In the genomic region with DNA sequence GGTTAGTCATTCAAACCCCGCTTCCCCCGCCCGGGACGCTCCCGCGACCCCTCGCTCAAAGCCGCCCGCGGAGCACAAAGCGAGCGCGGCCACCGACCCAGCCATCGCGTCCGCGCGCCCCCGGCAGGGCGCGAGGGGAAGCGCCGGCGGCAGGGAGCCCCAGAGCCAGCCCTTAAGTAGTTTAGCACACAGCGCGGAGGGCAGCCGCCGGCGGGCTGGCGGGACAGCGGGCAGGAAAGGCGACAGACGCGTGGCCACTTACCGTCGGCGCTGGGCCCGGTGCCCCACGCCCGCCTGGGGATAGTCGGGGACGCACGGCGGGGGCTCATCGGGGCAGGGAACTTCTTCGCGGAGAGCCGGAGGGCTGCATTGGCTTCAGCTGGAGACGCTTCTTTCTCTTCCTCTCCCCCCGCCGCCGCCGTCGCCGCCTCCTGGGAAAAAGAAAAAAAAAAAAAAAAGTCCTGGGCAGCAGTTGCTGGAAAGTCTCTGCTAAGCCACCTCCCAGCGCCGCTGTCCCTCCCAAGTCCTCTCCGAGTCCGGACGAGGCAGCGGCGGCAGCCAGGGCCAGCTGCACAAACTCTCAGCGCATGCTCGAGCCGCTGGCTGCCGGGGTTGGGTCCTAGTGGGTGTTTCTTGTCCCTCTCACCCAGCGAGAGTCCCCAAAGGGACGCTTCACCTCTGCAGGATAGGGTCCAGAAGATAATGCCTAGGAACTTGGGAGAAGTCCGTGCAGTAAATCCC, we compare ENCODE assay signal across 8 cellular contexts.
DNase-seq lines count a peak whose midpoint lies in the region; ATAC-seq and TF ChIP-seq lines count a peak whose summit lies in the region.

A gene with protein sequence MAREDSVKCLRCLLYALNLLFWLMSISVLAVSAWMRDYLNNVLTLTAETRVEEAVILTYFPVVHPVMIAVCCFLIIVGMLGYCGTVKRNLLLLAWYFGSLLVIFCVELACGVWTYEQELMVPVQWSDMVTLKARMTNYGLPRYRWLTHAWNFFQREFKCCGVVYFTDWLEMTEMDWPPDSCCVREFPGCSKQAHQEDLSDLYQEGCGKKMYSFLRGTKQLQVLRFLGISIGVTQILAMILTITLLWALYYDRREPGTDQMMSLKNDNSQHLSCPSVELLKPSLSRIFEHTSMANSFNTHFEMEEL (minus strand): TSS at position 587 of the 741 bp plus-strand sequence. CDS start 1,381 bp downstream, outside the sequence.

- DNase-seq in COR-L47 (lab: John Stamatoyannopoulos, UW) (peak; percentile 52), NCI-H748 (lab: John Stamatoyannopoulos, UW; ENCODE audit: unreplicated experiment) (peak; percentile 89), activated T-cell treated with anti-CD3 and anti-CD28 coated beads for 1 hour (ENCODE audit: low read depth) (peak; percentile 25), epithelial cell of esophagus (ENCODE audit: low read depth) (peak; percentile 60), midbrain (lab: John Stamatoyannopoulos, UW) (peak; percentile 63)
- peak; percentile 12 for DNase-seq in stimulated activated naive CD4-positive, alpha-beta T cell treated with Interleukin-2 at 50 U/mL for 16 hours (lab: John Stamatoyannopoulos, UW)

- ATAC-seq in GM19455 (IDR thresholded peaks at IDR 0.05; ENCODE audit: unreplicated experiment) (peak; percentile 86), HG03521 (IDR thresholded peaks at IDR 0.05; ENCODE audit: unreplicated experiment) (peak; percentile 92)

- H3K4me3 ChIP-seq in epithelial cell of esophagus (ENCODE audit: low read length): peak within 1 kb of the TSS; percentile 61

- no peak for TF ChIP-seq CTCF in epithelial cell of esophagus (IDR thresholded peaks at IDR 0.05; ENCODE audit: insufficient read depth, low read depth, low read length, missing control alignments)

Comparison
In these comparisons a context has a peak if more than half of its experiments do, and no peak if none do; other contexts are left out.
1. Peak in every context shown above with its lines: DNase-seq, ATAC-seq and H3K4me3 ChIP-seq.
2. DNase-seq: peak in every context shown above with its lines; median percentile 89 in NCI-H748; 63 in midbrain; 60 in epithelial cell of esophagus; 52 in COR-L47; 25 in activated T-cell treated with anti-CD3 and anti-CD28 coated beads for 1 hour; 12 in stimulated activated naive CD4-positive, alpha-beta T cell treated with Interleukin-2 at 50 U/mL for 16 hours.